In the genomic region with DNA sequence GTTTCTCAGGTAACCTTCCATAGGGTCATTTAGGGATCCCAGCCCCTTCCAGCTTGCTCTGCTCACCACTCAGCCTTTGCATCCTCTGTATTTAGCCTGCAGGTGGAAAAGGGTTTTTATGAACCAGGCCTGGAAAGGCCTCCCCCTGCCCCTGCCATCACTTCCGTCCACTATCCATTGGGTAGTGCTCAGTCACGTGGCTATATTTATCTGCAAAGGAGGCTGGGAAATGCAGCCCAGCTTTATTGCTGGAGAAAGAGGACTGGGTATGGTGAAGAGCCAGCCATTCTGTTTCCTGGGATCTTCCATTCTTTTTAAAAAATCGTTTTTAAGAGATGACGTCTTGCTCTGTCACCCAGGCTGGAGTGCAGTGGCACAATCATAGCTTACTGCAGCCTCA, we compare ENCODE assay signal across 40 cellular contexts.
"Had no signal": no experiment of that assay in that cellular context is flagged by ENCODE, and none has a peak within 500 bp of the region (broad histone marks: within the 10 kb centered on the region; RNA-seq: fewer than 3 reads in every experiment).

No MANE protein-coding gene starts in this region.

- FAIRE-seq: astrocyte, bronchial epithelial cell had no signal

- DNase-seq: activated effector memory CD4-positive, alpha-beta T cell treated with anti-CD3 and anti-CD28 coated beads, Interleukin-2, amount 50 U/mL, for 16 hours; activated effector memory CD4-positive, alpha-beta T cell treated with Interleukin-2 at 50 U/mL for 16 hours; activated gamma-delta T cell; activated gamma-delta T cell treated with Interleukin-2 at 50 U/mL for 16 hours; activated naive CD4-positive, alpha-beta T cell; activated naive CD4-positive, alpha-beta T cell treated with anti-CD3 and anti-CD28 coated beads for 36 hours; activated naive CD4-positive, alpha-beta T cell treated with anti-CD3 and anti-CD28 coated beads, Interleukin-2, amount 10 ng/mL, durations not matched to agents 7 days and 5 days; activated naive CD4-positive, alpha-beta T cell treated with anti-CD3 and anti-CD28 coated beads, Interleukin-2, amount 50 U/mL, for 16 hours; activated naive CD4-positive, alpha-beta T cell treated with Interleukin-2 at 50 U/mL for 16 hours; activated naive CD8-positive, alpha-beta T cell treated with anti-CD3 and anti-CD28 coated beads for 36 hours; activated naive CD8-positive, alpha-beta T cell treated with anti-CD3 and anti-CD28 coated beads, Interleukin-2, amount 10 ng/mL, durations not matched to agents 7 days and 5 days; activated naive CD8-positive, alpha-beta T cell treated with anti-CD3 and anti-CD28 coated beads, Interleukin-2, amount 50 U/mL, for 24 hours; activated T-cell treated with anti-CD3 and anti-CD28 coated beads, Interleukin-2, amount 50 U/mL, for 1 hour; activated T-cell treated with anti-CD3 and anti-CD28 coated beads, Interleukin-2, amount 50 U/mL, for 24 hours; activated T-cell treated with anti-CD3 and anti-CD28 coated beads, Interleukin-2, amount 50 U/mL, for 4 hours; activated T-cell treated with anti-CD3 and anti-CD28 coated beads, Interleukin-2, amount 50 U/mL, for 48 hours; activated T-cell treated with anti-CD3 and anti-CD28 coated beads, Interleukin-2, amount 50 U/mL, for 72 hours; adrenal gland; amniotic stem cell; amygdala; anterior cingulate cortex; aorta; body of pancreas; brain microvascular endothelial cell; caudate nucleus; central memory CD4-positive, alpha-beta T cell; cerebellar nuclear complex had no signal

- H3K9me3 ChIP-seq: adrenal gland, body of pancreas had no signal

- H3K9me3 Mint-ChIP-seq: central memory CD8-positive, alpha-beta T cell had no signal

- H3K27me3 ChIP-seq: adrenal gland, ascending aorta, body of pancreas, brain microvascular endothelial cell, breast epithelium, cardiac muscle cell had no signal

- H3K27me3 Mint-ChIP-seq: activated naive CD4-positive, alpha-beta T cell treated with anti-CD3 and anti-CD28 coated beads, Interleukin-2, amount 50 U/mL, for 24 hours; activated naive CD8-positive, alpha-beta T cell; activated naive CD8-positive, alpha-beta T cell treated with anti-CD3 and anti-CD28 coated beads for 36 hours; activated T-cell treated with anti-CD3 and anti-CD28 coated beads, Interleukin-2, amount 50 U/mL, for 24 hours; activated T-helper 17 cell treated with anti-CD3 and anti-CD28 coated beads, Interleukin-2, amount 50 U/mL, for 72 hours had no signal

- H3K4me1 ChIP-seq: adrenal gland, ascending aorta, breast epithelium had no signal

- H3K4me3 ChIP-seq: adrenal gland, ascending aorta, body of pancreas, breast epithelium, cardiac muscle cell had no signal

- H3K27ac Mint-ChIP-seq: activated naive CD4-positive, alpha-beta T cell treated with anti-CD3 and anti-CD28 coated beads for 36 hours; activated naive CD4-positive, alpha-beta T cell treated with anti-CD3 and anti-CD28 coated beads, Interleukin-2, amount 10 ng/mL, durations not matched to agents 7 days and 5 days; activated naive CD4-positive, alpha-beta T cell treated with anti-CD3 and anti-CD28 coated beads, Interleukin-2, amount 50 U/mL, for 24 hours; activated naive CD4-positive, alpha-beta T cell treated with anti-CD3 and anti-CD28 coated beads, Interleukin-2, amount 50 U/mL, for 72 hours; activated naive CD8-positive, alpha-beta T cell; activated naive CD8-positive, alpha-beta T cell treated with anti-CD3 and anti-CD28 coated beads for 36 hours; activated naive CD8-positive, alpha-beta T cell treated with anti-CD3 and anti-CD28 coated beads, Interleukin-2, amount 10 ng/mL, durations not matched to agents 7 days and 5 days; activated naive CD8-positive, alpha-beta T cell treated with anti-CD3 and anti-CD28 coated beads, Interleukin-2, amount 50 U/mL, for 24 hours; activated T-cell treated with anti-CD3 and anti-CD28 coated beads, Interleukin-2, amount 50 U/mL, for 24 hours; activated T-cell treated with anti-CD3 and anti-CD28 coated beads, Interleukin-2, amount 50 U/mL, for 72 hours; activated T-helper 1 cell treated with anti-CD3 and anti-CD28 coated beads, Interleukin-12 subunit alpha, Interleukin-12 subunit beta, Interleukin-2, Interleukin-4 antibody, amounts not matched to agents 30 ng/mL and 10 ng/mL and 1 ng/mL, durations not matched to agents 14 hours and 24 hours and 36 hours; activated T-helper 17 cell treated with anti-CD3 and anti-CD28 coated beads, Interleukin-2, amount 50 U/mL, for 72 hours; activated T-helper 2 cell treated with anti-CD3 and anti-CD28 coated beads, Interferon-gamma antibody, Interleukin-2, Interleukin-4, amounts not matched to agents 10 μg/mL and 5 μg/mL and 100 μg/mL, durations not matched to agents 14 hours and 24 hours and 36 hours had no signal

- H3K27ac ChIP-seq: adrenal gland, ascending aorta, body of pancreas, brain microvascular endothelial cell, breast epithelium, cardiac muscle cell had no signal

- H3K4me1 Mint-ChIP-seq: activated naive CD4-positive, alpha-beta T cell treated with anti-CD3 and anti-CD28 coated beads, Interleukin-2, amount 50 U/mL, for 24 hours; activated naive CD8-positive, alpha-beta T cell treated with anti-CD3 and anti-CD28 coated beads for 36 hours; activated naive CD8-positive, alpha-beta T cell treated with anti-CD3 and anti-CD28 coated beads, Interleukin-2, amount 10 ng/mL, durations not matched to agents 7 days and 5 days; activated naive CD8-positive, alpha-beta T cell treated with anti-CD3 and anti-CD28 coated beads, Interleukin-2, amount 50 U/mL, for 24 hours; activated T-helper 17 cell treated with anti-CD3 and anti-CD28 coated beads, Interleukin-2, amount 50 U/mL, for 72 hours; central memory CD8-positive, alpha-beta T cell had no signal

- H3K4me3 Mint-ChIP-seq: activated naive CD4-positive, alpha-beta T cell treated with anti-CD3 and anti-CD28 coated beads for 36 hours; activated naive CD4-positive, alpha-beta T cell treated with anti-CD3 and anti-CD28 coated beads, Interleukin-2, amount 10 ng/mL, durations not matched to agents 7 days and 5 days; activated naive CD4-positive, alpha-beta T cell treated with anti-CD3 and anti-CD28 coated beads, Interleukin-2, amount 50 U/mL, for 24 hours; activated naive CD8-positive, alpha-beta T cell; activated naive CD8-positive, alpha-beta T cell treated with anti-CD3 and anti-CD28 coated beads for 36 hours; activated naive CD8-positive, alpha-beta T cell treated with anti-CD3 and anti-CD28 coated beads, Interleukin-2, amount 10 ng/mL, durations not matched to agents 7 days and 5 days; activated naive CD8-positive, alpha-beta T cell treated with anti-CD3 and anti-CD28 coated beads, Interleukin-2, amount 50 U/mL, for 24 hours; activated T-cell treated with anti-CD3 and anti-CD28 coated beads, Interleukin-2, amount 50 U/mL, for 24 hours; activated T-cell treated with anti-CD3 and anti-CD28 coated beads, Interleukin-2, amount 50 U/mL, for 4 hours; activated T-cell treated with anti-CD3 and anti-CD28 coated beads, Interleukin-2, amount 50 U/mL, for 72 hours; activated T-helper 1 cell treated with anti-CD3 and anti-CD28 coated beads, Interleukin-12 subunit alpha, Interleukin-12 subunit beta, Interleukin-2, Interleukin-4 antibody, amounts not matched to agents 30 ng/mL and 10 ng/mL and 1 ng/mL, durations not matched to agents 14 hours and 24 hours and 36 hours; activated T-helper 17 cell treated with anti-CD3 and anti-CD28 coated beads, Interleukin-2, amount 50 U/mL, for 72 hours; brain; central memory CD8-positive, alpha-beta T cell had no signal

- ATAC-seq: activated naive CD4-positive, alpha-beta T cell treated with anti-CD3 and anti-CD28 coated beads, Interleukin-2, amount 50 U/mL, for 72 hours; activated naive CD8-positive, alpha-beta T cell treated with anti-CD3 and anti-CD28 coated beads, Interleukin-2, amount 50 U/mL, for 24 hours; activated T-cell treated with anti-CD3 and anti-CD28 coated beads, Interleukin-2, amount 50 U/mL, for 4 hours; activated T-cell treated with anti-CD3 and anti-CD28 coated beads, Interleukin-2, amount 50 U/mL, for 72 hours; activated T-helper 17 cell treated with anti-CD3 and anti-CD28 coated beads, Interleukin-2, amount 50 U/mL, for 72 hours; body of pancreas had no signal

- H3K36me3 ChIP-seq: adrenal gland, ascending aorta, brain microvascular endothelial cell, breast epithelium, cardiac muscle cell had no signal

- H3K36me3 Mint-ChIP-seq: activated naive CD8-positive, alpha-beta T cell treated with anti-CD3 and anti-CD28 coated beads, Interleukin-2, amount 10 ng/mL, durations not matched to agents 7 days and 5 days had no signal
